ENCODE assay signal across 8 cellular contexts in the genomic region with DNA sequence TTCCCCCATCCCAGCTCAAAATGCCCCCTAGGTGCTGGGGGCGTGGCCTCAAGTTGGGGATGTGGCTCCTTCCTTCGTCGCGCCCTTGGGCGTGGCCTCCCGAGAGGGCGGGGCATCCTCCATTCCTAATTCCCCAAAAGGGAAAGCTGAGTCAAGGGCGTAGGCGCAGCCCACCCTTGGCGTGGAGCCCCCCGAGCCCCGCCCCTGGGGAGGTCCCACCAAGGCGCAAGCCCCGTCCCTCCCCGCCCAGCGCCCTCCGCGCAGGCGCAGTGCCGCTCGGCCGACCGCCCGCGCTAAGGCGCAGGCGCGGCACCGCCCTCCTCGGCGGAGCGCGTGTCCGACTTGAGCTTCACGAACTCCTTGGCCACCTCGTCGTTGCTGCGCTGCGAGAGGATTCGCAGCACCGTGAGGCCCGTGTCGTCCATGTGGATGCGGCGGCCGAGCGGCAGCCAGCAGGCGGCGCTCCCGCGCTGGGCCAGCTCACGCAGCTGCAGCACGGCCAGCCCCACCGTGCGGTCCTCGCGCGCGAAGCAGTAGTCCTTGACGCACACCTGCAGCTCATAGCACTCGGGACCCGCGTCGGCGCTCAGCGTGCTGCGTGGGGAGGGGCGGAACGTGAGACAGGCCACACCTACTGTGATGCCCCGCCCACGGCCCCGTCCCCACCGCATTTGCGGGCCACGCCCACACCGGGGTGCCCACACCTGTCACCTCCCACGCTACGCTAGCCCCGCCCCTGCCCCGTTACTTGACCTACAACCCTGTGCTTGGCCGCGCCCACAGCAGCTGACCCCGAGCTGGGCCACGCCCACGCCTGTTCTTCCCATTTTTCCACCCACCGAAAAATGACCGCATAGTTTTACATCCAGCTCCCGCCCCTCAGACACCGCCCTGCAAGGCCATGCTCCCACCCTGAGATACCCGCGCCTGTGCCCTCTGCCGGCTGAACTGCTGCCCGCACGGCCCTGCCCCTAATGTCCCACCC. TPM values are rescaled to one million over a fixed set of nuclear protein-coding genes. Genes with fewer than 3 reads are reported as not detected.
DNase-seq lines count a peak whose midpoint lies in the region; ATAC-seq lines count a peak whose summit lies in the region.

No MANE protein-coding gene starts in this region.

- no peak overlapping the region for H2BK5ac ChIP-seq in mesenchymal stem cell (ENCODE audit: low read depth, low read length, poor library complexity, severe bottlenecking)

- H3K4me3 Mint-ChIP-seq in activated CD4-positive, alpha-beta memory T cell treated with anti-CD3 and anti-CD28 coated beads for 36 hours: peak overlapping the region; percentile 68

- peaks cover 11% of the 10 kb centered on the region for H3K4me1 ChIP-seq in mesenchymal stem cell (ENCODE audit: control insufficient read depth, insufficient read depth, low read depth, low read length)

- H3K18ac ChIP-seq in mesenchymal stem cell (ENCODE audit: low read depth in 1 of 2, low read length in 2 of 2): peak overlapping the region; percentile 25 to 79

- H3K23ac ChIP-seq in mesenchymal stem cell (ENCODE audit: low read length in 2 of 2): no peak overlapping the region

- no peaks in the 10 kb centered on the region for H3K9me3 ChIP-seq in mesenchymal stem cell (ENCODE audit: control insufficient read depth, low read length)

- H2BK12ac ChIP-seq in mesenchymal stem cell (ENCODE audit: low read length in 2 of 2): peak overlapping the region in 1 of 2 experiments; percentile 51

- ATAC-seq in GM18498 (IDR thresholded peaks at IDR 0.05; ENCODE audit: unreplicated experiment): peak; percentile 83
- peak; percentile 76 for ATAC-seq in HG02981 (IDR thresholded peaks at IDR 0.05; ENCODE audit: unreplicated experiment)

- H3K4me2 ChIP-seq in mesenchymal stem cell (ENCODE audit: low read length, poor library complexity, severe bottlenecking): peak overlapping the region; percentile 71

- no peak overlapping the region for H2AK5ac ChIP-seq in mesenchymal stem cell (ENCODE audit: low read length, severe bottlenecking)

- H2BK120ac ChIP-seq in mesenchymal stem cell (ENCODE audit: low read depth, low read length): no peak overlapping the region

- H2BK15ac ChIP-seq in mesenchymal stem cell (ENCODE audit: low read depth, poor library complexity, severe bottlenecking): no peak overlapping the region

- H3K27me3 Mint-ChIP-seq in activated CD4-positive, alpha-beta memory T cell treated with anti-CD3 and anti-CD28 coated beads for 36 hours: peaks cover 28% of the 10 kb centered on the region

- H3K9ac ChIP-seq in mesenchymal stem cell (ENCODE audit: low read length): no peak overlapping the region

- H3K27ac Mint-ChIP-seq in activated CD4-positive, alpha-beta memory T cell treated with anti-CD3 and anti-CD28 coated beads for 36 hours: peak overlapping the region; percentile 63

- H3K79me1 ChIP-seq in mesenchymal stem cell (replicated peaks; ENCODE audit: low read length, poor library complexity, severe bottlenecking): no peaks in the 10 kb centered on the region

- peaks cover 7% of the 10 kb centered on the region for H3K4me1 Mint-ChIP-seq in activated CD4-positive, alpha-beta memory T cell treated with anti-CD3 and anti-CD28 coated beads for 36 hours (ENCODE audit: low read depth)

- peak overlapping the region; percentile 55 to 68 for H3K4me3 ChIP-seq in mesenchymal stem cell (ENCODE audit: insufficient read depth in 1 of 2, low read depth in 1 of 2, low read length in 2 of 2)

- H2AFZ ChIP-seq in mesenchymal stem cell (ENCODE audit: low read depth, low read length): peak overlapping the region; percentile 80

- no peak overlapping the region for H4K91ac ChIP-seq in mesenchymal stem cell (ENCODE audit: low read length)

- H3K4ac ChIP-seq in mesenchymal stem cell (ENCODE audit: low read depth in 1 of 2, low read length in 2 of 2): peak overlapping the region in 1 of 2 experiments; percentile 57

- no peaks in the 10 kb centered on the region for H3K36me3 Mint-ChIP-seq in activated CD4-positive, alpha-beta memory T cell treated with anti-CD3 and anti-CD28 coated beads for 36 hours

- H3K27me3 ChIP-seq in mesenchymal stem cell (ENCODE audit: control insufficient read depth in 1 of 2, insufficient read depth in 1 of 2, low read length in 2 of 2): peaks cover 29 to 38% of the 10 kb centered on the region in 2 experiments

- H3K14ac ChIP-seq in mesenchymal stem cell (ENCODE audit: low read length in 2 of 2): peak overlapping the region in 1 of 2 experiments; percentile 96

- H3K9me3 Mint-ChIP-seq in activated CD4-positive, alpha-beta memory T cell treated with anti-CD3 and anti-CD28 coated beads for 36 hours: no peaks in the 10 kb centered on the region

- H3K36me3 ChIP-seq in mesenchymal stem cell (ENCODE audit: control insufficient read depth in 1 of 2, insufficient read depth in 2 of 2, low read depth in 1 of 2, low read length in 2 of 2): no peaks in the 10 kb centered on the region

- DNase-seq in NCI-H2171 treated with DMSO at 0.1 percent for 48 hours (lab: John Stamatoyannopoulos, UW): peak; percentile 85
- DNase-seq in activated CD4-positive, alpha-beta memory T cell treated with anti-CD3 and anti-CD28 coated beads for 36 hours: peak; percentile 85
- DNase-seq in effector CD8-positive, alpha-beta T cell (lab: John Stamatoyannopoulos, UW): peak; percentile 70
- DNase-seq in mesenchymal stem cell: peak; percentile 74
- DNase-seq in stimulated activated CD8-positive, alpha-beta memory T cell treated with anti-CD3 and anti-CD28 coated beads, Interleukin-15, amount 100 ng/mL, for 1 hour (ENCODE audit: low read depth): peak; percentile 43
- no peak for DNase-seq in NCI-H2227 (lab: John Stamatoyannopoulos, UW; ENCODE audit: unreplicated experiment)

- WGBS in mesenchymal stem cell: 1% methylated on average over 91 of the region's 94 CpGs

- intact Hi-C loops in activated CD4-positive, alpha-beta memory T cell treated with anti-CD3 and anti-CD28 coated beads for 36 hours (cut with micrococcal nuclease): loop anchor here (1.0 kb wide), 1 partner anchor 51 kb away; the partner anchor contains the start of gene COLGALT1

- peak overlapping the region; percentile 24 for H4K8ac ChIP-seq in mesenchymal stem cell (ENCODE audit: low read length)

- CTCF ChIA-PET in activated CD4-positive, alpha-beta memory T cell treated with anti-CD3 and anti-CD28 coated beads for 36 hours (lab: Charles Lee): interaction anchor here (0.5 to 4.6 kb wide), 15 partner anchors 11 to 332 kb away, joined by 3 to 25 read pairs (median 3); partner anchors contain the start of gene RPL18A

- POLR2A ChIA-PET in activated CD4-positive, alpha-beta memory T cell treated with anti-CD3 and anti-CD28 coated beads for 36 hours (lab: Charles Lee): no interaction called here

- H3K27ac ChIP-seq in mesenchymal stem cell (ENCODE audit: low read length, poor library complexity, severe bottlenecking): no peak overlapping the region

RNA-seq across cellular contexts. Expression of gene COLGALT1, which starts 50.6 kb away (rescaled TPM):
- 10 to 100 TPM; 46.6 to 46.8 TPM for total RNA-seq in activated CD4-positive, alpha-beta memory T cell treated with anti-CD3 and anti-CD28 coated beads for 36 hours
- 163 TPM for polyA plus RNA-seq in mesenchymal stem cell (2013, experiment 1 of 2)
- 171 TPM for polyA plus RNA-seq in mesenchymal stem cell (2013, experiment 2 of 2)
